In genomic region chr11:61472282-61472681, GRCh38 we compare ENCODE assay signal across 15 cellular contexts. TPM values are rescaled to one million over a fixed set of nuclear protein-coding genes. Genes with fewer than 3 reads are reported as not detected.
DNase-seq lines count a peak whose midpoint lies in the region; ATAC-seq and TF ChIP-seq lines count a peak whose summit lies in the region.
"Had no signal": no experiment of that assay in that cellular context is flagged by ENCODE, and none has a peak within 500 bp of the region (broad histone marks: within the 10 kb centered on the region; RNA-seq: fewer than 3 reads in every experiment).

No MANE protein-coding gene starts in this region.

- peaks cover 0 to 8% (median 2%) of the 10 kb centered on the region in 3 donors for H3K4me1 ChIP-seq in esophagus squamous epithelium
- peaks cover 0 to 8% of the 10 kb centered on the region in 2 donors for H3K4me1 ChIP-seq in muscle layer of duodenum (ENCODE audit: control insufficient read depth in 1 of 2, insufficient read depth in 2 of 2, low read length in 2 of 2)
- peaks cover 10 to 20% of the 10 kb centered on the region in 2 donors for H3K4me1 ChIP-seq in thoracic aorta (ENCODE audit: control insufficient read depth in 1 of 2, low read depth in 2 of 2)

- CTCF ChIA-PET in T-cell (lab: Charles Lee): interaction anchor here in 1 of 2 donors (0.7 kb wide), 2 partner anchors 44 to 392 kb away, joined by 5 to 8 read pairs; no protein-coding TSS in a partner anchor

- H3K4me3 Mint-ChIP-seq in T-cell: no peak overlapping the region
- H3K4me3 Mint-ChIP-seq: naive thymus-derived CD4-positive, alpha-beta T cell had no signal

- peak overlapping the region in 3 of 4 donors; percentile 58 to 75 (median 63) for H3K27ac ChIP-seq in esophagus squamous epithelium
- H3K27ac ChIP-seq in muscle layer of duodenum (ENCODE audit: low read length): peak overlapping the region; percentile 77
- peak overlapping the region; percentile 78 to 79 for H3K27ac ChIP-seq in thoracic aorta
- H3K27ac ChIP-seq: C4-2B, WERI-Rb-1 had no signal

- ATAC-seq in T-cell (replicated peaks in 1 of 4) (no peak), thoracic aorta (ENCODE audit: insufficient number of reproducible peaks, low FRiP score, low read depth) (peak; percentile 86), HG02981 (IDR thresholded peaks at IDR 0.05; ENCODE audit: unreplicated experiment) (no peak)
- ATAC-seq: naive thymus-derived CD4-positive, alpha-beta T cell had no signal

- no peaks in the 10 kb centered on the region for H3K27me3 Mint-ChIP-seq in T-cell
- H3K27me3 Mint-ChIP-seq: naive thymus-derived CD4-positive, alpha-beta T cell had no signal

- TF ChIP-seq CTCF in esophagus squamous epithelium (IDR thresholded peaks at IDR 0.05) (no peak), thoracic aorta (IDR thresholded peaks at IDR 0.05) (no peak)

- no peak for DNase-seq in T-cell
- no peak for DNase-seq in esophagus squamous epithelium (lab: John Stamatoyannopoulos, UW)
- DNase-seq in thoracic aorta (ENCODE audit: low spot score): peak; percentile 76
- no peak for DNase-seq in CD1c-positive myeloid dendritic cell (ENCODE audit: extremely low spot score)
- DNase-seq in RKO (ENCODE audit: low spot score): no peak
- no peak for DNase-seq in activated gamma-delta T cell (lab: John Stamatoyannopoulos, UW)
- DNase-seq: GF-D8; naive thymus-derived CD4-positive, alpha-beta T cell; NCI-H187 treated with DMSO at 0.1 percent for 48 hours; NCI-H82; SIG-M5; WERI-Rb-1 had no signal

- H3K27ac Mint-ChIP-seq in T-cell: peak overlapping the region; percentile 11 to 64

- H3K36me3 Mint-ChIP-seq in T-cell: peaks cover 43% of the 10 kb centered on the region

- WGBS in esophagus squamous epithelium, 2 donors: 79 to 81% methylated on average over 3 to 5 of the region's 5 CpGs

- H3K4me1 Mint-ChIP-seq in T-cell: no peaks in the 10 kb centered on the region

- H3K9me3 ChIP-seq in esophagus squamous epithelium: no peaks in the 10 kb centered on the region
- H3K9me3 ChIP-seq in muscle layer of duodenum (ENCODE audit: control insufficient read depth in 1 of 2, low read length in 2 of 2): no peaks in the 10 kb centered on the region
- H3K9me3 ChIP-seq in thoracic aorta: no peaks in the 10 kb centered on the region

- TF ChIP-seq POLR2A in esophagus squamous epithelium (IDR thresholded peaks at IDR 0.05): no peak

- no peaks in the 10 kb centered on the region for H3K9me3 Mint-ChIP-seq in T-cell
- H3K9me3 Mint-ChIP-seq: naive thymus-derived CD4-positive, alpha-beta T cell had no signal

- H3K36me3 ChIP-seq in esophagus squamous epithelium (peaks cover 0 to 32% (median 0%) of the 10 kb centered on the region in 3 donors), muscle layer of duodenum (ENCODE audit: control insufficient read depth in 1 of 2, insufficient read depth in 2 of 2, low read length in 2 of 2) (peaks cover 4 to 22% of the 10 kb centered on the region in 2 donors), thoracic aorta (no peaks in the 10 kb centered on the region)
- H3K36me3 ChIP-seq: WERI-Rb-1 had no signal

- H3K27me3 ChIP-seq in esophagus squamous epithelium (no peaks in the 10 kb centered on the region), muscle layer of duodenum (ENCODE audit: low read depth, low read length) (no peaks in the 10 kb centered on the region), thoracic aorta (replicated peaks; ENCODE audit: insufficient read depth) (no peaks in the 10 kb centered on the region)

- H3K4me3 ChIP-seq in esophagus squamous epithelium: no peak overlapping the region
- no peak overlapping the region for H3K4me3 ChIP-seq in muscle layer of duodenum (ENCODE audit: low read depth in 1 of 2, low read length in 2 of 2)
- no peak overlapping the region for H3K4me3 ChIP-seq in thoracic aorta

- intact Hi-C loops in esophagus squamous epithelium (cut with DNase I): loop anchor here (10.0 kb wide), 1 partner anchor 163 kb away; no protein-coding TSS in a partner anchor

- POLR2A ChIA-PET in T-cell (lab: Charles Lee): interaction anchor here in 1 of 2 donors (0.7 kb wide), 1 partner anchor 76 kb away, joined by 10 read pairs; no protein-coding TSS in a partner anchor

RNA-seq across cellular contexts. Expression of gene LRRC10B, which starts 36.3 kb away (rescaled TPM):
- total RNA-seq in T-cell (under 1 TPM in 1 of 5 donors, not detected in 4; 0.21 TPM), esophagus squamous epithelium (1 to 10 TPM in 1 of 4 donors, under 1 TPM in 1, not detected in 2; 0.76 to 1.3 TPM), thoracic aorta (1 to 10 TPM; 3.0 to 4.2 TPM)
- total RNA-seq: naive thymus-derived CD4-positive, alpha-beta T cell had no signal

RNA-seq across cellular contexts. Expression of gene SDHAF2, which starts 42.4 kb away (rescaled TPM):
- total RNA-seq in T-cell: 10 to 100 TPM; 36.2 to 60.7 (median 56.4) TPM
- total RNA-seq in esophagus squamous epithelium: 10 to 100 TPM; 26.0 to 62.9 (median 43.7) TPM
- total RNA-seq in thoracic aorta: 10 to 100 TPM; 43.2 to 52.6 TPM

RNA-seq across cellular contexts. Expression of gene CPSF7, which starts 42.5 kb away (rescaled TPM):
- 100 to 1,000 TPM; 104 to 144 (median 117) TPM for total RNA-seq in T-cell
- 10 to 100 TPM; 24.4 to 44.1 (median 34.3) TPM for total RNA-seq in esophagus squamous epithelium
- total RNA-seq in thoracic aorta: 10 to 100 TPM; 54.3 to 69.7 TPM
